1 cellular context compared by ENCODE assay signal in genomic region chr19:51539821-51540366, GRCh38.
TF ChIP-seq lines count a peak whose summit lies in the region.

No MANE protein-coding gene starts in this region.

TF ChIP-seq in K562, 482 proteins besides CTCF, POLR2A, EP300 and RAD21 (continued from another document and continues in another):
- TF ChIP-seq ETV6 (IDR thresholded peaks at IDR 0.05; ENCODE audit: borderline replicate concordance in 1 of 2, low read depth in 2 of 2, low read length in 1 of 2) (no peak), ETV6 (CRISPR knock-in tag; IDR thresholded peaks at IDR 0.05; ENCODE audit: borderline replicate concordance) (no peak), BDP1 (IDR thresholded peaks at IDR 0.05; ENCODE audit: insufficient read depth, insufficient read length) (no peak), FOXM1 (IDR thresholded peaks at IDR 0.05; ENCODE audit: low read depth) (no peak), FOXM1 (CRISPR knock-in tag; IDR thresholded peaks at IDR 0.05; ENCODE audit: low read depth) (no peak), TAF7 (tag; IDR thresholded peaks at IDR 0.05) (no peak), ZNF76 (CRISPR knock-in tag; IDR thresholded peaks at IDR 0.05; ENCODE audit: borderline replicate concordance) (0 out of 2 replicates have a peak, but pooled peaks have one; percentile 24), PRPF4 (IDR thresholded peaks at IDR 0.05; ENCODE audit: insufficient read depth, low read depth, low read length, poor library complexity, severe bottlenecking) (no peak), CXXC5 (CRISPR knock-in tag; IDR thresholded peaks at IDR 0.05) (peak; percentile 33; the same call in 1 of the 2 replicates), THRA (IDR thresholded peaks at IDR 0.05) (no peak), CBX3 (IDR thresholded peaks at IDR 0.05; ENCODE audit: borderline replicate concordance in 1 of 2, low read length in 2 of 2) (no peak), PHF20 (IDR thresholded peaks at IDR 0.05; ENCODE audit: partially characterized antibody) (no peak), BRF2 (IDR thresholded peaks at IDR 0.05; ENCODE audit: borderline replicate concordance, insufficient read depth, insufficient read length) (no peak), MYC (IDR thresholded peaks at IDR 0.05; ENCODE audit: low read depth, low read length) (no peak), MYC (CRISPR knock-in tag; IDR thresholded peaks at IDR 0.05; ENCODE audit: borderline replicate concordance, low read depth) (no peak), HDAC3 (IDR thresholded peaks at IDR 0.05; ENCODE audit: borderline replicate concordance, partially characterized antibody) (no peak), ZNF668 (CRISPR knock-in tag; IDR thresholded peaks at IDR 0.05) (no peak), SRSF7 (optimal IDR thresholded peaks at IDR 0.05; ENCODE audit: low read depth, low read length) (no peak), HINFP (tag; conservative IDR thresholded peaks at IDR 0.05; ENCODE audit: low read depth) (no peak), RHOXF2B (CRISPR knock-in tag; conservative IDR thresholded peaks at IDR 0.05) (no peak), CBX2 (IDR thresholded peaks at IDR 0.05; ENCODE audit: insufficient read depth, low read length, poor library complexity, severe bottlenecking) (no peak), RCOR1 (IDR thresholded peaks at IDR 0.05; ENCODE audit: borderline replicate concordance in 1 of 2, low read depth in 2 of 2, low read length in 2 of 2) (no peak), HEY1 (CRISPR knock-in tag; IDR thresholded peaks at IDR 0.05; ENCODE audit: borderline replicate concordance) (no peak), ZZZ3 (IDR thresholded peaks at IDR 0.05) (no peak), ERF (CRISPR knock-in tag; IDR thresholded peaks at IDR 0.05) (no peak), KLF13 (tag; IDR thresholded peaks at IDR 0.05; ENCODE audit: borderline replicate concordance, low read depth) (no peak), ZNF518B (CRISPR knock-in tag; IDR thresholded peaks at IDR 0.05) (no peak), NCOA2 (IDR thresholded peaks at IDR 0.05; ENCODE audit: partially characterized antibody in 2 of 2) (no peak), THAP12 (CRISPR knock-in tag; IDR thresholded peaks at IDR 0.05) (no peak), ZFP30 (CRISPR knock-in tag; IDR thresholded peaks at IDR 0.05; ENCODE audit: borderline replicate concordance) (no peak), PTTG1 (tag; IDR thresholded peaks at IDR 0.05; ENCODE audit: low read depth) (0 out of 2 replicates have a peak, but pooled peaks have one; percentile 59), ILF3 (IDR thresholded peaks at IDR 0.05; ENCODE audit: borderline replicate concordance) (no peak), DEAF1 (CRISPR knock-in tag; IDR thresholded peaks at IDR 0.05) (0 out of 2 replicates have a peak, but pooled peaks have one; percentile 3), KLF6 (CRISPR knock-in tag; IDR thresholded peaks at IDR 0.05; ENCODE audit: borderline replicate concordance) (peak; percentile 27; the same call in 1 of the 2 replicates), ATF6 (CRISPR knock-in tag; IDR thresholded peaks at IDR 0.05) (no peak), ARID4B (CRISPR knock-in tag; IDR thresholded peaks at IDR 0.05) (no peak), ZBTB8A (IDR thresholded peaks at IDR 0.05; ENCODE audit: partially characterized antibody) (no peak), HNRNPH1 (optimal IDR thresholded peaks at IDR 0.05; ENCODE audit: low read depth, low read length) (no peak)
